Comparison of ENCODE assay signal across 9 cellular contexts in genomic region chr4:20428410-20429160, GRCh38.
DNase-seq lines count a peak whose midpoint lies in the region; ATAC-seq and TF ChIP-seq lines count a peak whose summit lies in the region.
"Had no signal": no experiment of that assay in that cellular context is flagged by ENCODE, and none has a peak within 500 bp of the region (broad histone marks: within the 10 kb centered on the region; RNA-seq: fewer than 3 reads in every experiment).

No MANE protein-coding gene starts in this region.

- no peak overlapping the region for H3K4me3 ChIP-seq in astrocyte of the cerebellum (ENCODE audit: low read depth, low read length)
- H3K4me3 ChIP-seq: ovary had no signal

- H3K4me3 Mint-ChIP-seq in nephron progenitor cell: no peak overlapping the region
- H3K4me3 Mint-ChIP-seq in activated CD8-positive, alpha-beta T cell treated with anti-CD3 and anti-CD28 coated beads for 36 hours: no peak overlapping the region
- H3K4me3 Mint-ChIP-seq: activated T-cell treated with anti-CD3 and anti-CD28 coated beads, Interleukin-2, amount 50 U/mL, for 24 hours had no signal

- POLR2A ChIA-PET in activated CD8-positive, alpha-beta T cell treated with anti-CD3 and anti-CD28 coated beads for 36 hours (lab: Charles Lee): no interaction called here

- no peaks in the 10 kb centered on the region for H3K36me3 Mint-ChIP-seq in nephron progenitor cell (ENCODE audit: low read depth)
- no peaks in the 10 kb centered on the region for H3K36me3 Mint-ChIP-seq in activated CD8-positive, alpha-beta T cell treated with anti-CD3 and anti-CD28 coated beads for 36 hours (ENCODE audit: low read depth)

- TF ChIP-seq CTCF in GM10266 (IDR thresholded peaks at IDR 0.05; ENCODE audit: control insufficient read depth, insufficient read depth, low read depth, missing control alignments) (peak; percentile 11), astrocyte of the cerebellum (IDR thresholded peaks at IDR 0.05; ENCODE audit: low read depth, low read length, missing control alignments) (peak; percentile 31), nephron progenitor cell (IDR thresholded peaks at IDR 0.05) (peak; percentile 35)
- no peak for TF ChIP-seq CTCF in activated CD8-positive, alpha-beta T cell treated with anti-CD3 and anti-CD28 coated beads for 36 hours (IDR thresholded peaks at IDR 0.05)

- CTCF ChIA-PET in activated CD8-positive, alpha-beta T cell treated with anti-CD3 and anti-CD28 coated beads for 36 hours (lab: Charles Lee): interaction anchor here (1.0 to 1.1 kb wide), 2 partner anchors 34 to 267 kb away, joined by 3 to 4 read pairs; no protein-coding TSS in a partner anchor

- H3K9me3 Mint-ChIP-seq in nephron progenitor cell: no peaks in the 10 kb centered on the region
- H3K9me3 Mint-ChIP-seq in activated CD8-positive, alpha-beta T cell treated with anti-CD3 and anti-CD28 coated beads for 36 hours: no peaks in the 10 kb centered on the region
- H3K9me3 Mint-ChIP-seq: activated T-cell treated with anti-CD3 and anti-CD28 coated beads, Interleukin-2, amount 50 U/mL, for 24 hours had no signal

- in situ Hi-C loops in astrocyte of the cerebellum (cut with HindIII; ENCODE audit: low sequenced_read_pairs): no loop called here

- intact Hi-C loops in activated CD8-positive, alpha-beta T cell treated with anti-CD3 and anti-CD28 coated beads for 36 hours (cut with micrococcal nuclease): loop anchor here (10.0 kb wide), 1 partner anchor 1336 kb away; no protein-coding TSS in a partner anchor

- H3K27me3 Mint-ChIP-seq in nephron progenitor cell (ENCODE audit: low read depth, poor library complexity): no peaks in the 10 kb centered on the region
- H3K27me3 Mint-ChIP-seq in activated CD8-positive, alpha-beta T cell treated with anti-CD3 and anti-CD28 coated beads for 36 hours: peaks cover 3% of the 10 kb centered on the region
- H3K27me3 Mint-ChIP-seq: activated T-cell treated with anti-CD3 and anti-CD28 coated beads, Interleukin-2, amount 50 U/mL, for 24 hours had no signal

- peaks cover 50% of the 10 kb centered on the region for H3K4me1 Mint-ChIP-seq in nephron progenitor cell
- no peaks in the 10 kb centered on the region for H3K4me1 Mint-ChIP-seq in activated CD8-positive, alpha-beta T cell treated with anti-CD3 and anti-CD28 coated beads for 36 hours (ENCODE audit: low read depth)

- ATAC-seq in HG02623 (IDR thresholded peaks at IDR 0.05; ENCODE audit: unreplicated experiment): peak; percentile 57
- ATAC-seq in activated CD8-positive, alpha-beta T cell treated with anti-CD3 and anti-CD28 coated beads for 36 hours: no peak

- DNase-seq in GM10266 (ENCODE audit: extremely low spot score) (no peak), astrocyte of the cerebellum (ENCODE audit: low read depth) (no peak), nephron progenitor cell (no peak), HK-2 (ENCODE audit: unreplicated experiment) (no peak), activated T-cell treated with anti-CD3 and anti-CD28 coated beads for 4 hours (no peak)
- DNase-seq in activated CD8-positive, alpha-beta T cell treated with anti-CD3 and anti-CD28 coated beads for 36 hours: no peak
- DNase-seq: activated T-cell treated with anti-CD3 and anti-CD28 coated beads, Interleukin-2, amount 50 U/mL, for 24 hours; ovary had no signal

- peak overlapping the region; percentile 37 for H3K27ac Mint-ChIP-seq in nephron progenitor cell
- H3K27ac Mint-ChIP-seq in activated CD8-positive, alpha-beta T cell treated with anti-CD3 and anti-CD28 coated beads for 36 hours: no peak overlapping the region
- H3K27ac Mint-ChIP-seq: activated T-cell treated with anti-CD3 and anti-CD28 coated beads, Interleukin-2, amount 50 U/mL, for 24 hours had no signal
